Comparison of ENCODE assay signal across 23 cellular contexts in the genomic region with DNA sequence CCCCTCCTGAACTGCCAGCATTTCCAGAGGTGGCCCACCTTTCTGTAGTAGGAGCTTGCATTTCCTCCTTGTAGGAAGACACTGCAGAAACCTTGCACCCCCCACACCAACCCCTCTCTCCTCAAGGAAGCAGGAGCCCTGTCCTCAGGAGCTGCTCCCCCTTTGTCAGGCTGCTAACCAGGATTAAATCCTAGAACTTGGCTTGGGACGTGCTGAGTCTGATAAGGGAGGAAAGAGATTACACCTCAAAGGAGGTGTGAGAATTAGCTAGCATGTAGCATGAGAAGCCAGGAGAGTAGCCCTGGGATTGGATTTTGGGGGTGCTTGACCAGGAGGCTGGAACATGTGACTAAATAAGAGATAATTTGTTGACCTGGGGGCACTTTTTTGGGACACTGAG.
A peak's percentile ranks its signal among the peaks of the same experiment; 100 is the strongest.
DNase-seq lines count a peak whose midpoint lies in the region; ATAC-seq, FAIRE-seq and TF ChIP-seq lines count a peak whose summit lies in the region.
"Had no signal": no experiment of that assay in that cellular context is flagged by ENCODE, and none has a peak within 500 bp of the region (broad histone marks: within the 10 kb centered on the region; RNA-seq: fewer than 3 reads in every experiment).

No MANE protein-coding gene starts in this region.

- H3K18ac ChIP-seq in mesendoderm (ENCODE audit: low read length) (no peak overlapping the region), neuronal stem cell (ENCODE audit: low read length) (no peak overlapping the region)

- no peak for FAIRE-seq in GM12892 (lab: Jason Lieb, UNC)
- FAIRE-seq: A549, D721Med, G401.6, GM12891, GM18507 had no signal

- H3K4me3 ChIP-seq in coronary artery (no peak overlapping the region), mesendoderm (ENCODE audit: low read length) (no peak overlapping the region), neuronal stem cell (ENCODE audit: low read length in 2 of 2) (no peak overlapping the region), mucosa of descending colon (no peak overlapping the region)
- H3K4me3 ChIP-seq: A549; BLaER1 treated with 17β-estradiol and CSF1 and Interleukin-3, amounts not matched to agents 10 nM and 100 nM had no signal

- H3K27ac ChIP-seq in coronary artery (no peak overlapping the region), mesendoderm (ENCODE audit: low read depth, low read length) (no peak overlapping the region), neuronal stem cell (replicated peaks; ENCODE audit: low read length) (no peak overlapping the region)
- H3K27ac ChIP-seq: 22Rv1; A549; BLaER1 treated with 17β-estradiol and CSF1 and Interleukin-3, amounts not matched to agents 10 nM and 100 nM; C4-2B had no signal

- H2AFZ ChIP-seq in neuronal stem cell (ENCODE audit: low read length): no peak overlapping the region

- WGBS in mesendoderm (ENCODE audit: extremely low coverage, insufficient coverage, low lambda C conversion rate): no CpG with 5 or more reads among the region's 1 CpG
- no CpG with 5 or more reads among the region's 1 CpG for WGBS in neuronal stem cell (ENCODE audit: extremely low coverage in 2 of 2, insufficient read length in 2 of 2, insufficient replicate concordance in 1 of 2), 2 donors

- H3K4me1 ChIP-seq in mesendoderm (ENCODE audit: control insufficient read depth, low read depth, low read length) (peaks cover 7% of the 10 kb centered on the region), neuronal stem cell (ENCODE audit: control insufficient read depth in 2 of 2, insufficient read depth in 1 of 2, low read depth in 1 of 2, low read length in 2 of 2) (peaks cover 0 to 1% of the 10 kb centered on the region in 2 donors), mucosa of descending colon (ENCODE audit: low read depth) (no peaks in the 10 kb centered on the region)
- H3K4me1 ChIP-seq: A549, Caco-2 had no signal

- intact Hi-C loops in mucosa of descending colon (cut with DNase I, micrococcal nuclease): loop anchor here in 1 of 2 donors (10.0 kb wide), 1 partner anchor 58 kb away; no protein-coding TSS in a partner anchor

- no peak overlapping the region for H3K4ac ChIP-seq in mesendoderm (ENCODE audit: low read depth, low read length)
- H3K4ac ChIP-seq in neuronal stem cell (ENCODE audit: low read length): no peak overlapping the region

- H2AK5ac ChIP-seq in mesendoderm (ENCODE audit: low read length) (no peak overlapping the region), neuronal stem cell (ENCODE audit: low read depth, low read length) (no peak overlapping the region)

- H3K56ac ChIP-seq in mesendoderm (ENCODE audit: low read length): no peak overlapping the region

- H3K9ac ChIP-seq in mesendoderm (ENCODE audit: low read length) (no peak overlapping the region), neuronal stem cell (ENCODE audit: low read depth, low read length, poor library complexity) (no peak overlapping the region)
- H3K9ac ChIP-seq: BLaER1 treated with 17β-estradiol and CSF1 and Interleukin-3, amounts not matched to agents 10 nM and 100 nM had no signal

- no peak overlapping the region for H2BK12ac ChIP-seq in neuronal stem cell (ENCODE audit: low read length)

- H3K23ac ChIP-seq in mesendoderm (ENCODE audit: low read length) (no peak overlapping the region), neuronal stem cell (ENCODE audit: low read depth, low read length, poor library complexity) (peak overlapping the region; percentile 78)

- H3K4me3 Mint-ChIP-seq in stimulated activated effector memory CD8-positive, alpha-beta T cell treated with anti-CD3 and anti-CD28 coated beads, Interleukin-12 subunit alpha, Interleukin-12 subunit beta, amount 100 ng/mL, for 72 hours: no peak overlapping the region
- H3K4me3 Mint-ChIP-seq: B cell; CD4-positive, alpha-beta T cell; CD8-positive, alpha-beta T cell had no signal

- H2BK15ac ChIP-seq in mesendoderm (replicated peaks; ENCODE audit: low read depth): no peak overlapping the region
- H2BK15ac ChIP-seq in neuronal stem cell (ENCODE audit: low read length): no peak overlapping the region

- H3K36me3 Mint-ChIP-seq in stimulated activated effector memory CD8-positive, alpha-beta T cell treated with anti-CD3 and anti-CD28 coated beads, Interleukin-12 subunit alpha, Interleukin-12 subunit beta, amount 100 ng/mL, for 72 hours: no peaks in the 10 kb centered on the region
- H3K36me3 Mint-ChIP-seq: CD8-positive, alpha-beta T cell had no signal

- no peak overlapping the region for H4K91ac ChIP-seq in neuronal stem cell (ENCODE audit: low read depth, low read length, poor library complexity)

- no peak overlapping the region for H4K5ac ChIP-seq in mesendoderm (ENCODE audit: low read length)

- no peaks in the 10 kb centered on the region for H3K79me2 ChIP-seq in mesendoderm (ENCODE audit: control insufficient read depth, insufficient read depth, low read length)

- H4K8ac ChIP-seq in mesendoderm (ENCODE audit: low read depth, low read length): no peak overlapping the region
- H4K8ac ChIP-seq in neuronal stem cell (ENCODE audit: low read depth, low read length): no peak overlapping the region

- H3K9me3 Mint-ChIP-seq in stimulated activated effector memory CD8-positive, alpha-beta T cell treated with anti-CD3 and anti-CD28 coated beads, Interleukin-12 subunit alpha, Interleukin-12 subunit beta, amount 100 ng/mL, for 72 hours: no peaks in the 10 kb centered on the region
- H3K9me3 Mint-ChIP-seq: CD4-positive, alpha-beta T cell; CD8-positive, alpha-beta T cell had no signal

- H3K79me1 ChIP-seq in mesendoderm (ENCODE audit: low read length) (no peaks in the 10 kb centered on the region), neuronal stem cell (ENCODE audit: low read depth, low read length) (no peaks in the 10 kb centered on the region)

- H3K36me3 ChIP-seq in mesendoderm (ENCODE audit: control insufficient read depth, insufficient read depth, low read length) (no peaks in the 10 kb centered on the region), neuronal stem cell (replicated peaks in 1 of 2; ENCODE audit: control insufficient read depth in 2 of 2, insufficient read depth in 2 of 2, low read length in 2 of 2) (no peaks in the 10 kb centered on the region), mucosa of descending colon (ENCODE audit: low read depth) (no peaks in the 10 kb centered on the region)
- H3K36me3 ChIP-seq: BLaER1 treated with 17β-estradiol and CSF1 and Interleukin-3, amounts not matched to agents 10 nM and 100 nM had no signal

- no peak for ATAC-seq in stimulated activated effector memory CD8-positive, alpha-beta T cell treated with anti-CD3 and anti-CD28 coated beads, Interleukin-12 subunit alpha, Interleukin-12 subunit beta, amount 100 ng/mL, for 72 hours
- ATAC-seq in mucosa of descending colon: no peak
- no peak for ATAC-seq in GM19467 (IDR thresholded peaks at IDR 0.05; ENCODE audit: unreplicated experiment)
- ATAC-seq: A549; CD8-positive, alpha-beta T cell had no signal

- TF ChIP-seq POLR2A in GM12892 (IDR thresholded peaks at IDR 0.05; ENCODE audit: low read depth, low read length): no peak

- DNase-seq in coronary artery (ENCODE audit: low spot score) (peak; percentile 22), mesendoderm (peak; percentile 75), neuronal stem cell (ENCODE audit: low spot score) (no peak), mucosa of descending colon (no peak), GM12892 (ENCODE audit: insufficient read length) (no peak)
- DNase-seq in stimulated activated effector memory CD8-positive, alpha-beta T cell treated with anti-CD3 and anti-CD28 coated beads, Interleukin-12 subunit alpha, Interleukin-12 subunit beta, amount 100 ng/mL, for 72 hours (ENCODE audit: low spot score in 2 of 2): no peak
- DNase-seq: AML-193; Caco-2; Calu3; CD4-positive, alpha-beta T cell; DMS79 treated with DMSO at 0.1 percent for 48 hours; GF-D8 had no signal

- no peak overlapping the region for H3K14ac ChIP-seq in neuronal stem cell (ENCODE audit: low read length)

- H3K27ac Mint-ChIP-seq in stimulated activated effector memory CD8-positive, alpha-beta T cell treated with anti-CD3 and anti-CD28 coated beads, Interleukin-12 subunit alpha, Interleukin-12 subunit beta, amount 100 ng/mL, for 72 hours: peak overlapping the region; percentile 37
- H3K27ac Mint-ChIP-seq: B cell; CD4-positive, alpha-beta T cell; CD8-positive, alpha-beta T cell had no signal

- H3K4me2 ChIP-seq in mesendoderm (ENCODE audit: low read length) (no peak overlapping the region), neuronal stem cell (ENCODE audit: insufficient read depth, low read length, poor library complexity, severe bottlenecking) (no peak overlapping the region)
- H3K4me2 ChIP-seq: A549; BLaER1 treated with 17β-estradiol and CSF1 and Interleukin-3, amounts not matched to agents 10 nM and 100 nM had no signal

- no peak for TF ChIP-seq CTCF in coronary artery (IDR thresholded peaks at IDR 0.05)
- TF ChIP-seq CTCF in mucosa of descending colon (IDR thresholded peaks at IDR 0.05): no peak

- H3K9me3 ChIP-seq in neuronal stem cell (replicated peaks in 1 of 2; ENCODE audit: control insufficient read depth in 2 of 2, insufficient read depth in 1 of 2, low read depth in 1 of 2, low read length in 2 of 2): no peaks in the 10 kb centered on the region
- no peaks in the 10 kb centered on the region for H3K9me3 ChIP-seq in mucosa of descending colon
- H3K9me3 ChIP-seq: A549; BLaER1 treated with 17β-estradiol and CSF1 and Interleukin-3, amounts not matched to agents 10 nM and 100 nM; Caco-2 had no signal

- H2BK120ac ChIP-seq in mesendoderm (ENCODE audit: low read depth, low read length) (no peak overlapping the region), neuronal stem cell (ENCODE audit: low read depth, low read length) (no peak overlapping the region)

- no peaks in the 10 kb centered on the region for H3K4me1 Mint-ChIP-seq in stimulated activated effector memory CD8-positive, alpha-beta T cell treated with anti-CD3 and anti-CD28 coated beads, Interleukin-12 subunit alpha, Interleukin-12 subunit beta, amount 100 ng/mL, for 72 hours
- H3K4me1 Mint-ChIP-seq: B cell had no signal

- H2BK5ac ChIP-seq in mesendoderm (ENCODE audit: low read length) (no peak overlapping the region), neuronal stem cell (ENCODE audit: low read length) (no peak overlapping the region)

- no peaks in the 10 kb centered on the region for H3K27me3 ChIP-seq in mesendoderm (ENCODE audit: insufficient read depth, low read length, poor library complexity)
- H3K27me3 ChIP-seq in neuronal stem cell (ENCODE audit: control insufficient read depth in 3 of 3, insufficient read depth in 3 of 3, low read depth in 1 of 3, low read length in 3 of 3): no peaks in the 10 kb centered on the region
- H3K27me3 ChIP-seq: BLaER1 treated with 17β-estradiol and CSF1 and Interleukin-3, amounts not matched to agents 10 nM and 100 nM had no signal

Comparison
In these comparisons a context has a peak if more than half of its experiments do, and no peak if none do; other contexts are left out.
1. DNase-seq: peak in coronary artery (single experiment) and mesendoderm (single experiment); none in neuronal stem cell (single experiment), stimulated activated effector memory CD8-positive, alpha-beta T cell treated with anti-CD3 and anti-CD28 coated beads, Interleukin-12 subunit alpha, Interleukin-12 subunit beta, amount 100 ng/mL, for 72 hours (0 of 2), mucosa of descending colon (0 of 3) and GM12892 (single experiment).